In genomic region chr20:5031206-5031557, GRCh38 we compare ENCODE assay signal across 23 cellular contexts. TPM values are rescaled to one million over a fixed set of nuclear protein-coding genes. Genes with fewer than 3 reads are reported as not detected.
DNase-seq lines count a peak whose midpoint lies in the region; ATAC-seq, FAIRE-seq and TF ChIP-seq lines count a peak whose summit lies in the region.
"Had no signal": no experiment of that assay in that cellular context is flagged by ENCODE, and none has a peak within 500 bp of the region (broad histone marks: within the 10 kb centered on the region; RNA-seq: fewer than 3 reads in every experiment).

No MANE protein-coding gene starts in this region.

- H3K4me1 Mint-ChIP-seq in MCF 10A (ENCODE audit: insufficient read depth, unreplicated experiment) (peaks cover 4% of the 10 kb centered on the region), chondrocyte (ENCODE audit: low read depth) (peaks cover 34% of the 10 kb centered on the region), natural killer cell (no peaks in the 10 kb centered on the region)
- H3K4me1 Mint-ChIP-seq: CD8-positive, alpha-beta memory T cell had no signal

- H3K36me3 Mint-ChIP-seq in MCF 10A (ENCODE audit: insufficient read depth, unreplicated experiment) (peaks cover 5% of the 10 kb centered on the region), chondrocyte (ENCODE audit: low read depth) (no peaks in the 10 kb centered on the region), natural killer cell (no peaks in the 10 kb centered on the region)
- H3K36me3 Mint-ChIP-seq: CD8-positive, alpha-beta memory T cell had no signal

- H3K27me3 ChIP-seq in breast epithelium: no peaks in the 10 kb centered on the region
- H3K27me3 ChIP-seq in HepG2 (ENCODE audit: control insufficient read depth in 1 of 2, insufficient read depth in 2 of 2, low read length in 2 of 2): no peaks in the 10 kb centered on the region
- H3K27me3 ChIP-seq: BE2C had no signal

- TF ChIP-seq EP300 in HepG2 (IDR thresholded peaks at IDR 0.05; ENCODE audit: low read depth in 2 of 2, low read length in 2 of 2) (no peak), HepG2 (CRISPR knock-in tag; IDR thresholded peaks at IDR 0.05; ENCODE audit: borderline replicate concordance) (no peak)

- H3K27me3 Mint-ChIP-seq in MCF 10A (ENCODE audit: insufficient read depth, unreplicated experiment) (no peaks in the 10 kb centered on the region), chondrocyte (ENCODE audit: low read depth) (no peaks in the 10 kb centered on the region), natural killer cell (ENCODE audit: low read depth in 2 of 2) (no peaks in the 10 kb centered on the region)

- no peaks in the 10 kb centered on the region for H3K9me3 ChIP-seq in breast epithelium
- no peaks in the 10 kb centered on the region for H3K9me3 ChIP-seq in HepG2 (ENCODE audit: low read length)
- H3K9me3 ChIP-seq: BE2C had no signal

- H3K4me3 ChIP-seq in breast epithelium (no peak overlapping the region), HepG2 (replicated peaks in 1 of 3; ENCODE audit: insufficient read depth in 1 of 3, low read depth in 2 of 3, low read length in 3 of 3) (no peak overlapping the region)

- no peak for TF ChIP-seq POLR2A in breast epithelium (IDR thresholded peaks at IDR 0.05)
- TF ChIP-seq POLR2A in HepG2 (IDR thresholded peaks at IDR 0.05; ENCODE audit: insufficient read depth in 1 of 2, low read depth in 2 of 2, low read length in 2 of 2): no peak

- peak; percentile 56 for DNase-seq in MCF 10A (ENCODE audit: unreplicated experiment)
- DNase-seq in breast epithelium (ENCODE audit: low spot score in 2 of 2): no peak
- peak; percentile 54 for DNase-seq in chondrocyte (ENCODE audit: low spot score)
- DNase-seq in HepG2 (ENCODE audit: low spot score): no peak
- no peak for DNase-seq in GM13977 (ENCODE audit: low spot score)
- no peak for DNase-seq in NCI-H146 (lab: John Stamatoyannopoulos, UW)
- no peak for DNase-seq in natural killer cell
- DNase-seq: BE2C; CD8-positive, alpha-beta memory T cell; DMS79 treated with DMSO at 0.1 percent for 48 hours; H7; Kasumi-1; MM.1S; NCI-H1092; NCI-H1436 treated with DMSO at 0.1 percent for 48 hours; NCI-H2029 treated with DMSO at 0.1 percent for 48 hours; NCI-H2171 treated with DMSO at 0.1 percent for 48 hours; NCI-H446; NCI-H526 treated with DMSO at 0.1 percent for 48 hours; SHP77 treated with DMSO at 0.1 percent for 48 hours had no signal

- H4K20me1 ChIP-seq in HepG2 (ENCODE audit: insufficient read depth, low read length): no peaks in the 10 kb centered on the region

- CTCF ChIA-PET in MCF 10A (lab: Yijun Ruan, JAX) (interaction anchor here (0.6 kb wide), 1 partner anchor 295 kb away, joined by 3 read pairs; no protein-coding TSS in a partner anchor), HepG2 (lab: Yijun Ruan, JAX; ENCODE audit: low intra/inter-chr PET ratio, low total read pairs) (no interaction called here)

- H3K36me3 ChIP-seq in breast epithelium (no peaks in the 10 kb centered on the region), HepG2 (replicated peaks in 1 of 2; ENCODE audit: control insufficient read depth in 1 of 2, insufficient read depth in 2 of 2, low read length in 2 of 2) (no peaks in the 10 kb centered on the region)
- H3K36me3 ChIP-seq: BE2C had no signal

- H3K4me1 ChIP-seq in breast epithelium (no peaks in the 10 kb centered on the region), HepG2 (ENCODE audit: insufficient read depth, low read length) (peaks cover 68% of the 10 kb centered on the region)
- H3K4me1 ChIP-seq: BE2C had no signal

- intact Hi-C loops in MCF 10A (cut with micrococcal nuclease): no loop called here
- intact Hi-C loops in breast epithelium (cut with DNase I; ENCODE audit: low total_unique reads): no loop called here
- intact Hi-C loops in HepG2 (cut with micrococcal nuclease; ENCODE audit: unreplicated experiment): no loop called here
- intact Hi-C loops in natural killer cell (cut with micrococcal nuclease): no loop called here

- no peak for FAIRE-seq in HepG2 (lab: Jason Lieb, UNC)
- FAIRE-seq: D721Med, G401.6 had no signal

- TF ChIP-seq CTCF in MCF 10A (IDR thresholded peaks at IDR 0.05; ENCODE audit: unreplicated experiment) (no peak), breast epithelium (IDR thresholded peaks at IDR 0.05) (no peak), chondrocyte (IDR thresholded peaks at IDR 0.05) (no peak), HepG2 (CRISPR knock-in tag; IDR thresholded peaks at IDR 0.05) (no peak), GM13977 (IDR thresholded peaks at IDR 0.05; ENCODE audit: extremely low read depth, insufficient read depth, missing control alignments) (no peak), natural killer cell (IDR thresholded peaks at IDR 0.05) (no peak)

- H3K79me2 ChIP-seq in HepG2 (ENCODE audit: insufficient read depth, low read length): no peaks in the 10 kb centered on the region

- H3K4me3 Mint-ChIP-seq in MCF 10A (ENCODE audit: unreplicated experiment): no peak overlapping the region
- no peak overlapping the region for H3K4me3 Mint-ChIP-seq in chondrocyte (ENCODE audit: unreplicated experiment)
- no peak overlapping the region for H3K4me3 Mint-ChIP-seq in natural killer cell
- H3K4me3 Mint-ChIP-seq: CD8-positive, alpha-beta memory T cell had no signal

- no peak overlapping the region for H2AFZ ChIP-seq in HepG2 (ENCODE audit: low read length)

- H3K27ac ChIP-seq in breast epithelium (no peak overlapping the region), HepG2 (ENCODE audit: extremely low read length, insufficient read depth, low read length) (no peak overlapping the region)

- no peaks in the 10 kb centered on the region for H3K9me3 Mint-ChIP-seq in MCF 10A (ENCODE audit: unreplicated experiment)
- H3K9me3 Mint-ChIP-seq in chondrocyte (ENCODE audit: low read depth): no peaks in the 10 kb centered on the region
- H3K9me3 Mint-ChIP-seq in natural killer cell: no peaks in the 10 kb centered on the region
- H3K9me3 Mint-ChIP-seq: CD8-positive, alpha-beta memory T cell had no signal

- no peak overlapping the region for H3K4me2 ChIP-seq in HepG2 (ENCODE audit: low read depth, low read length)

- H3K27ac Mint-ChIP-seq in MCF 10A (ENCODE audit: low read depth, unreplicated experiment): no peak overlapping the region
- no peak overlapping the region for H3K27ac Mint-ChIP-seq in chondrocyte (ENCODE audit: unreplicated experiment)
- H3K27ac Mint-ChIP-seq in natural killer cell: no peak overlapping the region

- in situ Hi-C loops in HepG2 (cut with HindIII; ENCODE audit: extremely low pct_ligation_motif_present, low pct_unique_long_range_greater_than_20kb): no loop called here
- in situ Hi-C loops in GM13977 (cut with MboI; ENCODE audit: low pct_unique_long_range_greater_than_20kb, low sequenced_read_pairs, unreplicated experiment): no loop called here

- POLR2A ChIA-PET in MCF 10A (lab: Yijun Ruan, JAX) (interaction anchor here (1.2 kb wide), 1 partner anchor 42 kb away, joined by 3 read pairs; no protein-coding TSS in a partner anchor), HepG2 (lab: Yijun Ruan, JAX) (interaction anchor here (0.7 kb wide), 1 partner anchor 71 kb away, joined by 3 read pairs; no protein-coding TSS in a partner anchor)

- no peak for ATAC-seq in HepG2
- no peak for ATAC-seq in natural killer cell
- no peak for ATAC-seq in HG03571 (IDR thresholded peaks at IDR 0.05; ENCODE audit: unreplicated experiment)

- TF ChIP-seq RAD21 in HepG2 (CRISPR knock-in tag; IDR thresholded peaks at IDR 0.05): no peak

- no TSS peak for BruUV-seq in MCF 10A (replicated peaks; lab: Mats Ljungman, UMichigan)
- no TSS peak for BruUV-seq in HepG2 (replicated peaks; lab: Mats Ljungman, UMichigan)

- 86% methylated on average over 10 of the region's 10 CpGs for WGBS in HepG2 (ENCODE audit: low lambda C conversion rate)

- H3K9ac ChIP-seq in HepG2 (ENCODE audit: insufficient read depth, low read depth, low read length): no peak overlapping the region

TF ChIP-seq in HepG2, 621 proteins besides CTCF, POLR2A, EP300 and RAD21 (continues in another document):
- TF ChIP-seq MXD3 (CRISPR knock-in tag; IDR thresholded peaks at IDR 0.05): no peak
- TF ChIP-seq ZFP41 (CRISPR knock-in tag; IDR thresholded peaks at IDR 0.05; ENCODE audit: borderline replicate concordance): no peak
- TF ChIP-seq ATF7-NPFF (CRISPR knock-in tag; IDR thresholded peaks at IDR 0.05; ENCODE audit: low read depth): 0 out of 2 replicates have a peak, but pooled peaks have one; percentile 36
- TF ChIP-seq ZNF224 (CRISPR knock-in tag; IDR thresholded peaks at IDR 0.05): no peak
- TF ChIP-seq SP4 (CRISPR knock-in tag; IDR thresholded peaks at IDR 0.05): no peak

RNA-seq across cellular contexts. Expression of gene SLC23A2, which starts 29.9 kb away (rescaled TPM):
- 24.0 and 26.5 TPM in 2 replicates for total RNA-seq in MCF 10A (2022)
- 10 to 100 TPM; 14.6 to 18.6 (median 15.4) TPM for total RNA-seq in breast epithelium
- total RNA-seq in chondrocyte: 24.0 to 25.1 TPM (median 24.2 TPM) in 3 replicates
- 26.2 and 42.2 TPM in 2 replicates for total RNA-seq in HepG2 (2016; rRNA removed; fragmentation: Illumina TruSeq; extraction: Trizol)
- total RNA-seq in HepG2 (2016; cell fraction: cytosol; rRNA removed; fragmentation: Illumina TruSeq; extraction: Trizol; ENCODE audit: low read depth): 4.3 and 5.6 TPM in 2 replicates
- 21.6 and 43.4 TPM in 2 replicates for total RNA-seq in HepG2 (2016; cell fraction: insoluble cytoplasmic fraction; rRNA removed; fragmentation: Illumina TruSeq; extraction: Trizol)
- total RNA-seq in HepG2 (2016; cell fraction: membrane; rRNA removed; fragmentation: Illumina TruSeq; extraction: Trizol): 13.7 and 14.0 TPM in 2 replicates
- total RNA-seq in HepG2 (2016; cell fraction: nucleus; rRNA removed; fragmentation: Illumina TruSeq; extraction: Trizol): 55.7 and 64.6 TPM in 2 replicates
- polyA plus RNA-seq in HepG2 (2011; rRNA removed): 51.2 and 62.5 TPM in 2 replicates
- polyA plus RNA-seq in HepG2 (2011; cell fraction: cytosol; rRNA removed): 45.9 and 54.4 TPM in 2 replicates
- 89.0 and 99.9 TPM in 2 replicates for polyA plus RNA-seq in HepG2 (2011; cell fraction: nucleus; rRNA removed)
- polyA plus RNA-seq in HepG2 (2012): 49.8 and 58.0 TPM in 2 replicates
- polyA plus RNA-seq in HepG2 (2016; cell fraction: cytosol; fragmentation: Illumina TruSeq; extraction: Trizol; ENCODE audit: low read depth): 1.7 TPM in 2 replicates
- polyA plus RNA-seq in HepG2 (2016; cell fraction: insoluble cytoplasmic fraction; fragmentation: Illumina TruSeq; extraction: Trizol; ENCODE audit: low read depth): 15.4 and 17.3 TPM in 2 replicates
- polyA plus RNA-seq in HepG2 (2016; cell fraction: membrane; fragmentation: Illumina TruSeq; extraction: Trizol; ENCODE audit: low read depth): 4.1 and 4.6 TPM in 2 replicates
- 65.1 and 71.7 TPM in 2 replicates for polyA plus RNA-seq in HepG2 (2016; cell fraction: nucleus; fragmentation: Illumina TruSeq; extraction: Trizol; ENCODE audit: insufficient read depth, low read depth)
- polyA minus RNA-seq in HepG2 (2011; rRNA and poly(A)+ RNA removed; ENCODE audit: low replicate concordance): 17.1 and 162 TPM in 2 replicates
- polyA minus RNA-seq in HepG2 (2011; cell fraction: cytosol; rRNA and poly(A)+ RNA removed): 41.3 and 62.3 TPM in 2 replicates
- polyA minus RNA-seq in HepG2 (2011; cell fraction: nucleus; rRNA and poly(A)+ RNA removed): 80.1 and 108 TPM in 2 replicates
- total RNA-seq in natural killer cell: 10 to 100 TPM; 21.8 to 31.5 (median 26.0) TPM

Comparison
In these comparisons a context has a peak if more than half of its experiments do, and no peak if none do; other contexts are left out.
1. DNase-seq: peak in MCF 10A (single experiment) and chondrocyte (single experiment); none in breast epithelium (0 of 2), HepG2 (single experiment), GM13977 (single experiment), NCI-H146 (single experiment) and natural killer cell (single experiment).